ENCODE assay signal across 13 cellular contexts in genomic region chr9:38423273-38423938, GRCh38. TPM values are rescaled to one million over a fixed set of nuclear protein-coding genes. Genes with fewer than 3 reads are reported as not detected.
A peak's percentile ranks its signal among the peaks of the same experiment; 100 is the strongest.
DNase-seq lines count a peak whose midpoint lies in the region; ATAC-seq, FAIRE-seq and TF ChIP-seq lines count a peak whose summit lies in the region.
"Had no signal": no experiment of that assay in that cellular context is flagged by ENCODE, and none has a peak within 500 bp of the region (broad histone marks: within the 10 kb centered on the region; RNA-seq: fewer than 3 reads in every experiment).

No MANE protein-coding gene starts in this region.

- H3K27ac Mint-ChIP-seq in nephron progenitor cell, result no peak overlapping the region

- ATAC-seq in A549 (no peak), GM21529 (IDR thresholded peaks at IDR 0.05; ENCODE audit: unreplicated experiment) (no peak)

- H3K4me3 Mint-ChIP-seq in nephron progenitor cell, result peak overlapping the region; percentile 65

- no peak for TF ChIP-seq POLR2A in A549 (IDR thresholded peaks at IDR 0.05; ENCODE audit: low read length)

- H3K9me3 ChIP-seq in A549 (no peaks in the 10 kb centered on the region), ES-I3 (ENCODE audit: control insufficient read depth, insufficient read depth, low read length) (no peaks in the 10 kb centered on the region), colonic mucosa (no peaks in the 10 kb centered on the region)

- H3K4me1 Mint-ChIP-seq in nephron progenitor cell, result peaks cover 43% of the 10 kb centered on the region

- H3K4me1 ChIP-seq in A549 (no peaks in the 10 kb centered on the region), ES-I3 (ENCODE audit: insufficient read depth, low read length) (peaks cover 20% of the 10 kb centered on the region), colonic mucosa (no peaks in the 10 kb centered on the region)

- TF ChIP-seq RAD21 in A549 (conservative IDR thresholded peaks at IDR 0.05 in 1 of 2, IDR thresholded peaks at IDR 0.05 in 1 of 2), result no peak

- DNase-seq in A549 (ENCODE audit: low read depth in 1 of 2, low spot score in 1 of 2), result no peak
- no peak for DNase-seq in colonic mucosa
- DNase-seq in nephron progenitor cell, result no peak
- DNase-seq in frontal cortex (ENCODE audit: low spot score in 2 of 2), result no peak
- DNase-seq in NCI-H446 treated with DMSO at 0.1 percent for 48 hours (lab: John Stamatoyannopoulos, UW), result no peak
- no peak for DNase-seq in activated effector memory CD4-positive, alpha-beta T cell treated with anti-CD3 and anti-CD28 coated beads, Interleukin-2, amount 50 U/mL, for 16 hours
- DNase-seq: DND-41 had no signal

- H3K4me3 ChIP-seq in A549, result peak overlapping the region; percentile 64
- peak overlapping the region; percentile 23 for H3K4me3 ChIP-seq in colonic mucosa

- POLR2A ChIA-PET in A549 (lab: Yijun Ruan, JAX), result no interaction called here

- H3K27me3 Mint-ChIP-seq in nephron progenitor cell (ENCODE audit: low read depth, poor library complexity), result peaks cover 36% of the 10 kb centered on the region

- peak overlapping the region; percentile 84 for H3K4me2 ChIP-seq in A549

- no peaks in the 10 kb centered on the region for H3K36me3 Mint-ChIP-seq in nephron progenitor cell (ENCODE audit: low read depth)

- H3K27me3 ChIP-seq in colonic mucosa, result peaks cover 13% of the 10 kb centered on the region

- TF ChIP-seq CTCF in A549 (IDR thresholded peaks at IDR 0.05) (no peak), colonic mucosa (IDR thresholded peaks at IDR 0.05) (no peak), nephron progenitor cell (IDR thresholded peaks at IDR 0.05) (no peak)

- CTCF ChIA-PET in A549 (lab: Yijun Ruan, JAX), result interaction anchor here (1.5 kb wide), 1 partner anchor 9 kb away, joined by 8 read pairs; no protein-coding TSS in a partner anchor

- no peaks in the 10 kb centered on the region for H3K9me3 Mint-ChIP-seq in nephron progenitor cell

- FAIRE-seq in A549 (lab: Jason Lieb, UNC) (no peak), frontal cortex (lab: Jason Lieb, UNC) (no peak)
- FAIRE-seq: endometrium had no signal

- WGBS in A549 (ENCODE audit: missing lambda C conversion rate), result 77% methylated on average over 12 of the region's 12 CpGs

- no peaks in the 10 kb centered on the region for H3K36me3 ChIP-seq in ES-I3 (ENCODE audit: insufficient read depth, low read length)
- no peaks in the 10 kb centered on the region for H3K36me3 ChIP-seq in colonic mucosa

- intact Hi-C loops in colonic mucosa (cut with DNase I), result no loop called here

- TF ChIP-seq EP300 in A549 (IDR thresholded peaks at IDR 0.05), result no peak

- H3K27ac ChIP-seq in A549 (peak overlapping the region; percentile 75 to 87; a peak in 4 of 6 replicates), colonic mucosa (no peak overlapping the region)
- H3K27ac ChIP-seq: HL-60 had no signal

- peak overlapping the region; percentile 67 for H3K9ac ChIP-seq in ES-I3 (ENCODE audit: low read depth, low read length)
- no peak overlapping the region for H3K9ac ChIP-seq in colonic mucosa (ENCODE audit: low read depth in 2 of 2, low read length in 2 of 2)

TF ChIP-seq in A549, 52 proteins besides CTCF, POLR2A, EP300 and RAD21:
- no peak for TF ChIP-seq MAX (IDR thresholded peaks at IDR 0.05)
- no peak for TF ChIP-seq ATOH8 (CRISPR knock-in tag; IDR thresholded peaks at IDR 0.05; ENCODE audit: low read depth)
- TF ChIP-seq NR3C1 (IDR thresholded peaks at IDR 0.05), result no peak
- no peak for TF ChIP-seq FOSL2 (IDR thresholded peaks at IDR 0.05)
- no peak for TF ChIP-seq FOSL2 (CRISPR knock-in tag; IDR thresholded peaks at IDR 0.05)
- TF ChIP-seq KDM1A (IDR thresholded peaks at IDR 0.05; ENCODE audit: low read depth), result no peak
- TF ChIP-seq HEYL (CRISPR knock-in tag; IDR thresholded peaks at IDR 0.05), result no peak
- TF ChIP-seq NFE2L2 (conservative IDR thresholded peaks at IDR 0.05; ENCODE audit: low read length), result no peak
- no peak for TF ChIP-seq RCOR1 (IDR thresholded peaks at IDR 0.05; ENCODE audit: low read depth, low read length)
- no peak for TF ChIP-seq JUNB (IDR thresholded peaks at IDR 0.05)
- TF ChIP-seq SMC3 (IDR thresholded peaks at IDR 0.05), result no peak
- TF ChIP-seq BHLHE40 (IDR thresholded peaks at IDR 0.05; ENCODE audit: low read depth, low read length), result no peak
TF ChIP-seq in A549: peak in this region for 0.

RNA-seq across cellular contexts. Expression of gene IGFBPL1, which starts 0.8 kb away (rescaled TPM):
- polyA plus RNA-seq in A549 (2011; rRNA removed) (2.5 and 2.9 TPM in 2 replicates), A549 (2017; fragmentation: RNase III; extraction: RNeasy Plus Mini Kit Qiagen cat#74134 plus additional on column Dnase treatment) (2.7 to 3.0 TPM (median 2.7 TPM) in 3 replicates)
- polyA plus RNA-seq in A549 (2012; cell fraction: cytosol; rRNA removed), result 1.7 and 1.8 TPM in 2 replicates
- polyA plus RNA-seq in A549 (2012; cell fraction: nucleus; rRNA removed), result 0.98 and 2.0 TPM in 2 replicates
- 6.3 and 6.4 TPM in 2 replicates for polyA minus RNA-seq in A549 (2011; rRNA and poly(A)+ RNA removed)
- total RNA-seq in colonic mucosa (1 to 10 TPM in 1 of 2 donors, under 1 TPM in 1; 0.82 to 1.3 TPM), frontal cortex (42.0 TPM)
- total RNA-seq: left lobe of liver; T-helper 1 cell treated with Interleukin-12 subunit alpha and Interleukin-12 subunit beta and Interleukin-4 antibody, amounts not matched to agents 30 ng/mL and 1 ng/mL, for 36 hours had no signal

RNA-seq across cellular contexts. Expression of gene ALDH1B1, which starts 30.9 kb away (rescaled TPM):
- polyA plus RNA-seq in A549 (2011; rRNA removed), result 39.7 and 40.2 TPM in 2 replicates
- 37.2 and 44.6 TPM in 2 replicates for polyA plus RNA-seq in A549 (2012; cell fraction: cytosol; rRNA removed)
- 31.1 and 32.9 TPM in 2 replicates for polyA plus RNA-seq in A549 (2012; cell fraction: nucleus; rRNA removed)
- 71.8 to 76.0 TPM (median 75.8 TPM) in 3 replicates for polyA plus RNA-seq in A549 (2017; fragmentation: RNase III; extraction: RNeasy Plus Mini Kit Qiagen cat#74134 plus additional on column Dnase treatment)
- 51.6 and 52.6 TPM in 2 replicates for polyA minus RNA-seq in A549 (2011; rRNA and poly(A)+ RNA removed)
- 10 to 100 TPM; 58.7 to 89.9 TPM for total RNA-seq in colonic mucosa
- 11.0 TPM for total RNA-seq in frontal cortex

Comparison
In these comparisons a context has a peak if more than half of its experiments do, and no peak if none do; other contexts are left out.
1. RNA of gene IGFBPL1, which starts 0.8 kb away (total RNA-seq): 42.0 TPM in frontal cortex (single experiment); 0.82 to 1.3 TPM in colonic mucosa; every median in the first group is over 10 times any median in the second.